ENCODE assay signal across 19 cellular contexts in the genomic region with DNA sequence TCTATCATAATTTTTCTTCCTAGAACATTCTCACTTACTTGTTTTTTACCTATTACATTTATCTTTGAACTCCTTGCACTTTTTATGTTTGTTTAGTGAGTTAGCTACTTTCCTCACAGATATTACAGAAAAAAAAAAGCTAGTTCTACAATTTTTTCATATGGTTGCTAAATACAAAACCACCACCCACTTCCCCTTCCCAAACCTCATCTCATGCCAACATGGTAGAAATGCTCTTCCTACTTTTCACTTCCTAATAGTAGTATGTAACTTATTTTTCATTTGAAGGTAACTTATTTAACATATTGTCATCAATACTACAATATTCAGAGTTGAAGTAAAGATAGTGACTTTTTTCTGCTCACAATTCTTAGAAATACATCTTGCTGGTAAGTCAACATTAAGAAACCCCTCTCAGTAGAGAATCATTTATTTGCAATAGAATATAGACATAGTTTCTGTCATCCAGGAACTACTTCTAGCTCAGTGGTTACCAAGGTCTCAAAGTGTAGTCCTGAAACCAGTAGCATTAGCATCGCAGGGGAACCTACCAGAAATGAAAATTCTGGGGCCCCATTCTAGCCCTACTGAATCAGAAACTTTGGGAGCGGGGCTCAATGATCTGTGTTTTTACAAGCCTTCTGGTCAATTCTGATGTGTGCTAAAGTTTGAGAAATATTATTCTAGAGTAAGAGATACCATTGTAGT.
DNase-seq lines count a peak whose midpoint lies in the region; ATAC-seq, FAIRE-seq and TF ChIP-seq lines count a peak whose summit lies in the region.
"Had no signal": no experiment of that assay in that cellular context is flagged by ENCODE, and none has a peak within 500 bp of the region (broad histone marks: within the 10 kb centered on the region; RNA-seq: fewer than 3 reads in every experiment).

No MANE protein-coding gene starts in this region.

- 0 out of 20 replicates have a peak overlapping the region, but pooled peaks of 1 of the 10 experiments have one; percentile 20 for H3K4me3 ChIP-seq in BLaER1 treated with 17β-estradiol and CSF1 and Interleukin-3, amounts not matched to agents 10 nM and 100 nM

- H3K9me3 ChIP-seq in BLaER1 treated with 17β-estradiol and CSF1 and Interleukin-3, amounts not matched to agents 10 nM and 100 nM (replicated peaks in 1 of 11): no peaks in the 10 kb centered on the region

- peaks cover 0 to 67% (median 29%) of the 10 kb centered on the region in 10 experiments; a peak in 14 of 20 replicates for H3K4me1 ChIP-seq in BLaER1 treated with 17β-estradiol and CSF1 and Interleukin-3, amounts not matched to agents 10 nM and 100 nM

- H3K4me2 ChIP-seq in BLaER1 treated with 17β-estradiol and CSF1 and Interleukin-3, amounts not matched to agents 10 nM and 100 nM: peak overlapping the region in 7 of 11 experiments; percentile 34 to 88 (median 61); a peak in 14 of 22 replicates

- H3K4me3 Mint-ChIP-seq in activated naive CD8-positive, alpha-beta T cell treated with anti-CD3 and anti-CD28 coated beads, Interleukin-2, amount 50 U/mL, for 24 hours: no peak overlapping the region
- H3K4me3 Mint-ChIP-seq: CD8-positive, alpha-beta T cell; T-helper 2 cell treated with Interferon-gamma antibody and Interleukin-4, amounts not matched to agents 5 μg/mL and 100 μg/mL, for 36 hours had no signal

- no peaks in the 10 kb centered on the region for H3K27me3 ChIP-seq in BLaER1 treated with 17β-estradiol and CSF1 and Interleukin-3, amounts not matched to agents 10 nM and 100 nM

- ATAC-seq in GM18520 (IDR thresholded peaks at IDR 0.05; ENCODE audit: unreplicated experiment): no peak
- no peak for ATAC-seq in activated naive CD8-positive, alpha-beta T cell treated with anti-CD3 and anti-CD28 coated beads, Interleukin-2, amount 50 U/mL, for 24 hours
- ATAC-seq: CD8-positive, alpha-beta T cell; HepG2; Panc1; Right ventricle myocardium inferior; SK-N-SH treated with all-trans-retinoic acid at 6 μM for 48 hours had no signal

- H3K36me3 ChIP-seq in BLaER1 treated with 17β-estradiol and CSF1 and Interleukin-3, amounts not matched to agents 10 nM and 100 nM: no peaks in the 10 kb centered on the region

- H3K4me1 Mint-ChIP-seq in activated naive CD8-positive, alpha-beta T cell treated with anti-CD3 and anti-CD28 coated beads, Interleukin-2, amount 50 U/mL, for 24 hours: no peaks in the 10 kb centered on the region

- H3K27ac ChIP-seq in BLaER1 treated with 17β-estradiol and CSF1 and Interleukin-3, amounts not matched to agents 10 nM and 100 nM: peak overlapping the region in 7 of 11 experiments; percentile 49 to 81 (median 72); a peak in 15 of 22 replicates

- no peak overlapping the region for H3K27ac Mint-ChIP-seq in activated naive CD8-positive, alpha-beta T cell treated with anti-CD3 and anti-CD28 coated beads, Interleukin-2, amount 50 U/mL, for 24 hours
- H3K27ac Mint-ChIP-seq: CD8-positive, alpha-beta T cell; T-helper 2 cell treated with Interferon-gamma antibody and Interleukin-4, amounts not matched to agents 5 μg/mL and 100 μg/mL, for 36 hours had no signal

- TF ChIP-seq CTCF in GM20000 (IDR thresholded peaks at IDR 0.05; ENCODE audit: extremely low read depth, missing control alignments): no peak

- no peak for FAIRE-seq in HTR-8/SVneo (lab: Jason Lieb, UNC)
- FAIRE-seq: HepG2 had no signal

- in situ Hi-C loops in KBM-7 (cut with MboI; ENCODE audit: low pct_unique_long_range_greater_than_20kb, low sequenced_read_pairs): no loop called here

- no peaks in the 10 kb centered on the region for H4K20me1 ChIP-seq in BLaER1 treated with 17β-estradiol and CSF1 and Interleukin-3, amounts not matched to agents 10 nM and 100 nM

- no peaks in the 10 kb centered on the region for H3K36me3 Mint-ChIP-seq in activated naive CD8-positive, alpha-beta T cell treated with anti-CD3 and anti-CD28 coated beads, Interleukin-2, amount 50 U/mL, for 24 hours (ENCODE audit: low read depth)
- H3K36me3 Mint-ChIP-seq: CD8-positive, alpha-beta T cell had no signal

- DNase-seq in KBM-7 (peak; percentile 2), NOMO-1 treated with dmso at 0.1 percent for 144 hours (lab: John Stamatoyannopoulos, UW; ENCODE audit: unreplicated experiment) (peak; percentile 32), UCSD-AML1 (lab: John Stamatoyannopoulos, UW; ENCODE audit: unreplicated experiment) (peak; percentile 9), HTR-8/SVneo (ENCODE audit: insufficient read length, low spot score) (no peak), GM20000 (ENCODE audit: low spot score) (no peak)
- DNase-seq in activated naive CD8-positive, alpha-beta T cell treated with anti-CD3 and anti-CD28 coated beads, Interleukin-2, amount 50 U/mL, for 24 hours: no peak
- DNase-seq: CD8-positive, alpha-beta T cell; HCEC 1CT; MM.1S; NCI-H146; NCI-H2227 treated with DMSO at 0.1 percent for 48 hours; NCI-H526 had no signal

- H3K9ac ChIP-seq in BLaER1 treated with 17β-estradiol and CSF1 and Interleukin-3, amounts not matched to agents 10 nM and 100 nM: peak overlapping the region in 3 of 11 experiments; percentile 37 to 41 (median 39); a peak in 5 of 22 replicates

- H3K9me3 Mint-ChIP-seq in activated naive CD8-positive, alpha-beta T cell treated with anti-CD3 and anti-CD28 coated beads, Interleukin-2, amount 50 U/mL, for 24 hours: peaks cover 8% of the 10 kb centered on the region

- no peaks in the 10 kb centered on the region for H3K27me3 Mint-ChIP-seq in activated naive CD8-positive, alpha-beta T cell treated with anti-CD3 and anti-CD28 coated beads, Interleukin-2, amount 50 U/mL, for 24 hours

Comparison
In these comparisons a context has a peak if more than half of its experiments do, and no peak if none do; other contexts are left out.
1. DNase-seq: peak in KBM-7 (single experiment), NOMO-1 treated with dmso at 0.1 percent for 144 hours (single experiment) and UCSD-AML1 (single experiment); none in HTR-8/SVneo (single experiment), activated naive CD8-positive, alpha-beta T cell treated with anti-CD3 and anti-CD28 coated beads, Interleukin-2, amount 50 U/mL, for 24 hours (single experiment) and GM20000 (single experiment).